1 cellular context compared by ENCODE assay signal in the genomic region with DNA sequence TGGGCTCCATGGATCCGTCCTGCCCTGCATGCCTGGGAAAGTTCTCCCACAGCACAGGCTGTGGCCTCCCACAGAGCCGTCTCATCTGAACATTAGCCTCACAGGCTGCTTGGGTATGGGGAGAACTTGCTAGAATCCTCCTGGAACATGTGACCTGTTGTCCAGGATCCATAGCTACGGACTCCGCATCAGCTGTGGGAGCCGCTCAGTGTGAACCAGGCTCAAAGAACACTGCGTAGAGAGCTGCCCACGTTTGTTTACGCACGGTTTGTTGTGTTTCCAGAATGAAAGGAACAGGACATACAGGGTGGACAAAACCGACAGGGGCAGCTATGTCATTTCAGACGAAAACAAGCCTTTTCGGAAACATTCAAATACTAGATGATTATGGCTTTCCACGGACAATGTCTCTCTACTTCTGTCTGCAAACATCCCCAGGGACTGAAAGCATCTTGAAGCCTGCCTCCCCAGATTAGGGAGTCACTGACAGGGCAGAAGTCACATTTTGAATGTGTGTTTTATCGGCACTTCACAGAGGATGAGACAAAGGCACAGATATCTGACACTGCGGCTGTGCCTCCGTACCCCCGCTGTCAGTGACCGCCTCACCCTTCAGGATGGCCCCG.
TF ChIP-seq lines count a peak whose summit lies in the region.

No MANE protein-coding gene starts in this region.

TF ChIP-seq in HepG2, 621 proteins besides CTCF, POLR2A, EP300 and RAD21 (continued from another document and continues in another):
- TF ChIP-seq, protein P1, sequence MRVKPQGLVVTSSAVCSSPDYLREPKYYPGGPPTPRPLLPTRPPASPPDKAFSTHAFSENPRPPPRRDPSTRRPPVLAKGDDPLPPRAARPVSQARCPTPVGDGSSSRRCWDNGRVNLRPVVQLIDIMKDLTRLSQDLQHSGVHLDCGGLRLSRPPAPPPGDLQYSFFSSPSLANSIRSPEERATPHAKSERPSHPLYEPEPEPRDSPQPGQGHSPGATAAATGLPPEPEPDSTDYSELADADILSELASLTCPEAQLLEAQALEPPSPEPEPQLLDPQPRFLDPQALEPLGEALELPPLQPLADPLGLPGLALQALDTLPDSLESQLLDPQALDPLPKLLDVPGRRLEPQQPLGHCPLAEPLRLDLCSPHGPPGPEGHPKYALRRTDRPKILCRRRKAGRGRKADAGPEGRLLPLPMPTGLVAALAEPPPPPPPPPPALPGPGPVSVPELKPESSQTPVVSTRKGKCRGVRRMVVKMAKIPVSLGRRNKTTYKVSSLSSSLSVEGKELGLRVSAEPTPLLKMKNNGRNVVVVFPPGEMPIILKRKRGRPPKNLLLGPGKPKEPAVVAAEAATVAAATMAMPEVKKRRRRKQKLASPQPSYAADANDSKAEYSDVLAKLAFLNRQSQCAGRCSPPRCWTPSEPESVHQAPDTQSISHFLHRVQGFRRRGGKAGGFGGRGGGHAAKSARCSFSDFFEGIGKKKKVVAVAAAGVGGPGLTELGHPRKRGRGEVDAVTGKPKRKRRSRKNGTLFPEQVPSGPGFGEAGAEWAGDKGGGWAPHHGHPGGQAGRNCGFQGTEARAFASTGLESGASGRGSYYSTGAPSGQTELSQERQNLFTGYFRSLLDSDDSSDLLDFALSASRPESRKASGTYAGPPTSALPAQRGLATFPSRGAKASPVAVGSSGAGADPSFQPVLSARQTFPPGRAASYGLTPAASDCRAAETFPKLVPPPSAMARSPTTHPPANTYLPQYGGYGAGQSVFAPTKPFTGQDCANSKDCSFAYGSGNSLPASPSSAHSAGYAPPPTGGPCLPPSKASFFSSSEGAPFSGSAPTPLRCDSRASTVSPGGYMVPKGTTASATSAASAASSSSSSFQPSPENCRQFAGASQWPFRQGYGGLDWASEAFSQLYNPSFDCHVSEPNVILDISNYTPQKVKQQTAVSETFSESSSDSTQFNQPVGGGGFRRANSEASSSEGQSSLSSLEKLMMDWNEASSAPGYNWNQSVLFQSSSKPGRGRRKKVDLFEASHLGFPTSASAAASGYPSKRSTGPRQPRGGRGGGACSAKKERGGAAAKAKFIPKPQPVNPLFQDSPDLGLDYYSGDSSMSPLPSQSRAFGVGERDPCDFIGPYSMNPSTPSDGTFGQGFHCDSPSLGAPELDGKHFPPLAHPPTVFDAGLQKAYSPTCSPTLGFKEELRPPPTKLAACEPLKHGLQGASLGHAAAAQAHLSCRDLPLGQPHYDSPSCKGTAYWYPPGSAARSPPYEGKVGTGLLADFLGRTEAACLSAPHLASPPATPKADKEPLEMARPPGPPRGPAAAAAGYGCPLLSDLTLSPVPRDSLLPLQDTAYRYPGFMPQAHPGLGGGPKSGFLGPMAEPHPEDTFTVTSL (CRISPR knock-in tag; IDR thresholded peaks at IDR 0.05; ENCODE audit: borderline replicate concordance) = peak; percentile 42; the same call in 1 of the 2 replicates
- TF ChIP-seq ZNF3 (CRISPR knock-in tag; IDR thresholded peaks at IDR 0.05) (no peak), ZNF766 (CRISPR knock-in tag; IDR thresholded peaks at IDR 0.05; ENCODE audit: borderline replicate concordance) (no peak), ZNF746 (CRISPR knock-in tag; IDR thresholded peaks at IDR 0.05) (no peak; the same call in 1 of the 2 replicates), NFE2 (CRISPR knock-in tag; IDR thresholded peaks at IDR 0.05) (no peak), RELA (CRISPR knock-in tag; IDR thresholded peaks at IDR 0.05) (no peak), HMG20B (CRISPR knock-in tag; conservative IDR thresholded peaks at IDR 0.05) (no peak), SAP130 (CRISPR knock-in tag; IDR thresholded peaks at IDR 0.05; ENCODE audit: low read depth) (peak; percentile 12; the same call in 1 of the 2 replicates), PAWR (CRISPR knock-in tag; IDR thresholded peaks at IDR 0.05; ENCODE audit: borderline replicate concordance) (no peak), SRY (CRISPR knock-in tag; IDR thresholded peaks at IDR 0.05) (no peak), SIN3A (IDR thresholded peaks at IDR 0.05; ENCODE audit: borderline replicate concordance, low read depth, low read length) (no peak), KLF15 (CRISPR knock-in tag; IDR thresholded peaks at IDR 0.05; ENCODE audit: borderline replicate concordance) (no peak), RBFOX2 (IDR thresholded peaks at IDR 0.05; ENCODE audit: low read depth, low read length) (no peak), PAF1 (CRISPR knock-in tag; IDR thresholded peaks at IDR 0.05) (no peak), TBX3 (IDR thresholded peaks at IDR 0.05; ENCODE audit: borderline replicate concordance) (no peak)
- TF ChIP-seq, protein P2, sequence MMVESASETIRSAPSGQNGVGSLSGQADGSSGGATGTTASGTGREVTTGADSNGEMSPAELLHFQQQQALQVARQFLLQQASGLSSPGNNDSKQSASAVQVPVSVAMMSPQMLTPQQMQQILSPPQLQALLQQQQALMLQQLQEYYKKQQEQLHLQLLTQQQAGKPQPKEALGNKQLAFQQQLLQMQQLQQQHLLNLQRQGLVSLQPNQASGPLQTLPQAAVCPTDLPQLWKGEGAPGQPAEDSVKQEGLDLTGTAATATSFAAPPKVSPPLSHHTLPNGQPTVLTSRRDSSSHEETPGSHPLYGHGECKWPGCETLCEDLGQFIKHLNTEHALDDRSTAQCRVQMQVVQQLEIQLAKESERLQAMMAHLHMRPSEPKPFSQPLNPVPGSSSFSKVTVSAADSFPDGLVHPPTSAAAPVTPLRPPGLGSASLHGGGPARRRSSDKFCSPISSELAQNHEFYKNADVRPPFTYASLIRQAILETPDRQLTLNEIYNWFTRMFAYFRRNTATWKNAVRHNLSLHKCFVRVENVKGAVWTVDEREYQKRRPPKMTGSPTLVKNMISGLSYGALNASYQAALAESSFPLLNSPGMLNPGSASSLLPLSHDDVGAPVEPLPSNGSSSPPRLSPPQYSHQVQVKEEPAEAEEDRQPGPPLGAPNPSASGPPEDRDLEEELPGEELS (CRISPR knock-in tag; IDR thresholded peaks at IDR 0.05) = peak; percentile 52; the same call in 1 of the 2 replicates
- TF ChIP-seq, protein P3, sequence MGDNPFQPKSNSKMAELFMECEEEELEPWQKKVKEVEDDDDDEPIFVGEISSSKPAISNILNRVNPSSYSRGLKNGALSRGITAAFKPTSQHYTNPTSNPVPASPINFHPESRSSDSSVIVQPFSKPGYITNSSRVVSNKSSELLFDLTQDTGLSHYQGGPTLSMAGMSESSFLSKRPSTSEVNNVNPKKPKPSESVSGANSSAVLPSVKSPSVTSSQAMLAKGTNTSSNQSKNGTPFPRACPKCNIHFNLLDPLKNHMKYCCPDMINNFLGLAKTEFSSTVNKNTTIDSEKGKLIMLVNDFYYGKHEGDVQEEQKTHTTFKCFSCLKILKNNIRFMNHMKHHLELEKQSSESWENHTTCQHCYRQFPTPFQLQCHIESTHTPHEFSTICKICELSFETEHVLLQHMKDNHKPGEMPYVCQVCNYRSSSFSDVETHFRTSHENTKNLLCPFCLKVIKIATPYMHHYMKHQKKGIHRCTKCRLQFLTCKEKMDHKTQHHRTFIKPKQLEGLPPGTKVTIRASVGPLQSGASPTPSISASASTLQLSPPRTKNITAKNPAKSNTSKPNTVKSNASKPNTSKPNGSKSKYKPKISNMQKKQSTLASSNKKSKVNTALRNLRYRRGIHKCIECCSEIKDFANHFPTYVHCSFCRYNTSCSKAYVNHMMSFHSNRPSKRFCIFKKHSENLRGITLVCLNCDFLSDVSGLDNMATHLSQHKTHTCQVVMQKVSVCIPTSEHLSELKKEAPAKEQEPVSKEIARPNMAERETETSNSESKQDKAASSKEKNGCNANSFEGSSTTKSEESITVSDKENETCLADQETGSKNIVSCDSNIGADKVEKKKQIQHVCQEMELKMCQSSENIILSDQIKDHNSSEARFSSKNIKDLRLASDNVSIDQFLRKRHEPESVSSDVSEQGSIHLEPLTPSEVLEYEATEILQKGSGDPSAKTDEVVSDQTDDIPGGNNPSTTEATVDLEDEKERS (CRISPR knock-in tag; IDR thresholded peaks at IDR 0.05) = no peak
- TF ChIP-seq, protein P4, sequence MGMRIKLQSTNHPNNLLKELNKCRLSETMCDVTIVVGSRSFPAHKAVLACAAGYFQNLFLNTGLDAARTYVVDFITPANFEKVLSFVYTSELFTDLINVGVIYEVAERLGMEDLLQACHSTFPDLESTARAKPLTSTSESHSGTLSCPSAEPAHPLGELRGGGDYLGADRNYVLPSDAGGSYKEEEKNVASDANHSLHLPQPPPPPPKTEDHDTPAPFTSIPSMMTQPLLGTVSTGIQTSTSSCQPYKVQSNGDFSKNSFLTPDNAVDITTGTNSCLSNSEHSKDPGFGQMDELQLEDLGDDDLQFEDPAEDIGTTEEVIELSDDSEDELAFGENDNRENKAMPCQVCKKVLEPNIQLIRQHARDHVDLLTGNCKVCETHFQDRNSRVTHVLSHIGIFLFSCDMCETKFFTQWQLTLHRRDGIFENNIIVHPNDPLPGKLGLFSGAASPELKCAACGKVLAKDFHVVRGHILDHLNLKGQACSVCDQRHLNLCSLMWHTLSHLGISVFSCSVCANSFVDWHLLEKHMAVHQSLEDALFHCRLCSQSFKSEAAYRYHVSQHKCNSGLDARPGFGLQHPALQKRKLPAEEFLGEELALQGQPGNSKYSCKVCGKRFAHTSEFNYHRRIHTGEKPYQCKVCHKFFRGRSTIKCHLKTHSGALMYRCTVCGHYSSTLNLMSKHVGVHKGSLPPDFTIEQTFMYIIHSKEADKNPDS (CRISPR knock-in tag; IDR thresholded peaks at IDR 0.05) = no peak
- TF ChIP-seq, protein P5, sequence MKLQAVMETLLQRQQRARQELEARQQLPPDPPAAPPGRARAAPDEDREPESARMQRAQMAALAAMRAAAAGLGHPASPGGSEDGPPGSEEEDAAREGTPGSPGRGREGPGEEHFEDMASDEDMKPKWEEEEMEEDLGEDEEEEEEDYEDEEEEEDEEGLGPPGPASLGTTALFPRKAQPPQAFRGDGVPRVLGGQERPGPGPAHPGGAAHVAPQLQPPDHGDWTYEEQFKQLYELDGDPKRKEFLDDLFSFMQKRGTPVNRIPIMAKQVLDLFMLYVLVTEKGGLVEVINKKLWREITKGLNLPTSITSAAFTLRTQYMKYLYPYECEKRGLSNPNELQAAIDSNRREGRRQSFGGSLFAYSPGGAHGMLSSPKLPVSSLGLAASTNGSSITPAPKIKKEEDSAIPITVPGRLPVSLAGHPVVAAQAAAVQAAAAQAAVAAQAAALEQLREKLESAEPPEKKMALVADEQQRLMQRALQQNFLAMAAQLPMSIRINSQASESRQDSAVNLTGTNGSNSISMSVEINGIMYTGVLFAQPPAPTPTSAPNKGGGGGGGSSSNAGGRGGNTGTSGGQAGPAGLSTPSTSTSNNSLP (IDR thresholded peaks at IDR 0.05; ENCODE audit: low read depth, low read length) = no peak
- TF ChIP-seq, protein P6, sequence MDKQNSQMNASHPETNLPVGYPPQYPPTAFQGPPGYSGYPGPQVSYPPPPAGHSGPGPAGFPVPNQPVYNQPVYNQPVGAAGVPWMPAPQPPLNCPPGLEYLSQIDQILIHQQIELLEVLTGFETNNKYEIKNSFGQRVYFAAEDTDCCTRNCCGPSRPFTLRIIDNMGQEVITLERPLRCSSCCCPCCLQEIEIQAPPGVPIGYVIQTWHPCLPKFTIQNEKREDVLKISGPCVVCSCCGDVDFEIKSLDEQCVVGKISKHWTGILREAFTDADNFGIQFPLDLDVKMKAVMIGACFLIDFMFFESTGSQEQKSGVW (CRISPR knock-in tag; IDR thresholded peaks at IDR 0.05; ENCODE audit: borderline replicate concordance) = no peak
- TF ChIP-seq, protein P7, sequence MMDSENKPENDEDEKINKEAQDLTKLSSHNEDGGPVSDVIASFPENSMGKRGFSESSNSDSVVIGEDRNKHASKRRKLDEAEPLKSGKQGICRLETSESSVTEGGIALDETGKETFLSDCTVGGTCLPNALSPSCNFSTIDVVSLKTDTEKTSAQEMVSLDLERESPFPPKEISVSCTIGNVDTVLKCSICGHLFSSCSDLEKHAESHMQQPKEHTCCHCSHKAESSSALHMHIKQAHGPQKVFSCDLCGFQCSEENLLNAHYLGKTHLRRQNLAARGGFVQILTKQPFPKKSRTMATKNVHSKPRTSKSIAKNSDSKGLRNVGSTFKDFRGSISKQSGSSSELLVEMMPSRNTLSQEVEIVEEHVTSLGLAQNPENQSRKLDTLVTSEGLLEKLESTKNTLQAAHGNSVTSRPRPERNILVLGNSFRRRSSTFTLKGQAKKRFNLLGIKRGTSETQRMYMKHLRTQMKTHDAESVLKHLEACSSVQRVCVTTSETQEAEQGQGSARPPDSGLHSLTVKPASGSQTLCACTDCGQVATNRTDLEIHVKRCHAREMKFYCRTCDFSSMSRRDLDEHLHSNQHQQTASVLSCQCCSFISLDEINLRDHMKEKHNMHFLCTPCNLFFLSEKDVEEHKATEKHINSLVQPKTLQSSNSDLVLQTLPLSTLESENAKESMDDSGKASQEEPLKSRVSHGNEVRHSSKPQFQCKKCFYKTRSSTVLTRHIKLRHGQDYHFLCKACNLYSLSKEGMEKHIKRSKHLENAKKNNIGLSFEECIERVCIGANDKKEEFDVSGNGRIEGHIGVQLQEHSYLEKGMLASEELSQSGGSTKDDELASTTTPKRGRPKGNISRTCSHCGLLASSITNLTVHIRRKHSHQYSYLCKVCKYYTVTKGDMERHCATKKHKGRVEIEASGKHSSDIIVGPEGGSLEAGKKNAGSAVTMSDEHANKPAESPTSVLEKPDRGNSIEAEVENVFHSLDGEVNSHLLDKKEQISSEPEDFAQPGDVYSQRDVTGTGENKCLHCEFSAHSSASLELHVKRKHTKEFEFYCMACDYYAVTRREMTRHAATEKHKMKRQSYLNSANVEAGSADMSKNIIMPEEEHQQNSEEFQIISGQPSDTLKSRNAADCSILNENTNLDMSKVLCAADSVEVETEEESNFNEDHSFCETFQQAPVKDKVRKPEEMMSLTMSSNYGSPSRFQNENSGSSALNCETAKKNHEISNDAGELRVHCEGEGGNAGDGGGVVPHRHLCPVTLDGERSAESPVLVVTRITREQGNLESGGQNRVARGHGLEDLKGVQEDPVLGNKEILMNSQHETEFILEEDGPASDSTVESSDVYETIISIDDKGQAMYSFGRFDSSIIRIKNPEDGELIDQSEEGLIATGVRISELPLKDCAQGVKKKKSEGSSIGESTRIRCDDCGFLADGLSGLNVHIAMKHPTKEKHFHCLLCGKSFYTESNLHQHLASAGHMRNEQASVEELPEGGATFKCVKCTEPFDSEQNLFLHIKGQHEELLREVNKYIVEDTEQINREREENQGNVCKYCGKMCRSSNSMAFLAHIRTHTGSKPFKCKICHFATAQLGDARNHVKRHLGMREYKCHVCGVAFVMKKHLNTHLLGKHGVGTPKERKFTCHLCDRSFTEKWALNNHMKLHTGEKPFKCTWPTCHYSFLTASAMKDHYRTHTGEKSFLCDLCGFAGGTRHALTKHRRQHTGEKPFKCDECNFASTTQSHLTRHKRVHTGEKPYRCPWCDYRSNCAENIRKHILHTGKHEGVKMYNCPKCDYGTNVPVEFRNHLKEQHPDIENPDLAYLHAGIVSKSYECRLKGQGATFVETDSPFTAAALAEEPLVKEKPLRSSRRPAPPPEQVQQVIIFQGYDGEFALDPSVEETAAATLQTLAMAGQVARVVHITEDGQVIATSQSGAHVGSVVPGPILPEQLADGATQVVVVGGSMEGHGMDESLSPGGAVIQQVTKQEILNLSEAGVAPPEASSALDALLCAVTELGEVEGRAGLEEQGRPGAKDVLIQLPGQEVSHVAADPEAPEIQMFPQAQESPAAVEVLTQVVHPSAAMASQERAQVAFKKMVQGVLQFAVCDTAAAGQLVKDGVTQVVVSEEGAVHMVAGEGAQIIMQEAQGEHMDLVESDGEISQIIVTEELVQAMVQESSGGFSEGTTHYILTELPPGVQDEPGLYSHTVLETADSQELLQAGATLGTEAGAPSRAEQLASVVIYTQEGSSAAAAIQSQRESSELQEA (CRISPR knock-in tag; IDR thresholded peaks at IDR 0.05; ENCODE audit: not compliant biosample characterization) = no peak
- TF ChIP-seq, protein P8, sequence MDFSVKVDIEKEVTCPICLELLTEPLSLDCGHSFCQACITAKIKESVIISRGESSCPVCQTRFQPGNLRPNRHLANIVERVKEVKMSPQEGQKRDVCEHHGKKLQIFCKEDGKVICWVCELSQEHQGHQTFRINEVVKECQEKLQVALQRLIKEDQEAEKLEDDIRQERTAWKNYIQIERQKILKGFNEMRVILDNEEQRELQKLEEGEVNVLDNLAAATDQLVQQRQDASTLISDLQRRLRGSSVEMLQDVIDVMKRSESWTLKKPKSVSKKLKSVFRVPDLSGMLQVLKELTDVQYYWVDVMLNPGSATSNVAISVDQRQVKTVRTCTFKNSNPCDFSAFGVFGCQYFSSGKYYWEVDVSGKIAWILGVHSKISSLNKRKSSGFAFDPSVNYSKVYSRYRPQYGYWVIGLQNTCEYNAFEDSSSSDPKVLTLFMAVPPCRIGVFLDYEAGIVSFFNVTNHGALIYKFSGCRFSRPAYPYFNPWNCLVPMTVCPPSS (IDR thresholded peaks at IDR 0.05) = no peak
